ENCODE assay signal across 1 cellular context in genomic region chr12:69023840-69024239, GRCh38.
TF ChIP-seq lines count a peak whose summit lies in the region.

No MANE protein-coding gene starts in this region.

TF ChIP-seq in SK-N-SH treated with all-trans-retinoic acid at 6 μM for 48 hours, 23 proteins besides CTCF, POLR2A, EP300 and RAD21 (continued from another document):
- TF ChIP-seq TSHZ2 (CRISPR knock-in tag; IDR thresholded peaks at IDR 0.05) (no peak), CSRNP3 (CRISPR knock-in tag; IDR thresholded peaks at IDR 0.05) (no peak), SNAI2 (CRISPR knock-in tag; IDR thresholded peaks at IDR 0.05) (no peak)
TF ChIP-seq in SK-N-SH treated with all-trans-retinoic acid at 6 μM for 48 hours: peak in this region for 0.
